ENCODE assay signal across 1 cellular context in genomic region chr17:17398188-17398927, GRCh38.
TF ChIP-seq lines count a peak whose summit lies in the region.

No MANE protein-coding gene starts in this region.

TF ChIP-seq in SK-N-SH, 30 proteins besides CTCF, POLR2A, EP300 and RAD21 (continued from another document):
- TF ChIP-seq IRF3 (IDR thresholded peaks at IDR 0.05; ENCODE audit: low read depth, low read length): no peak
- TF ChIP-seq FOSL2 (IDR thresholded peaks at IDR 0.05; ENCODE audit: borderline replicate concordance, low read depth): no peak
- no peak for TF ChIP-seq GABPA (IDR thresholded peaks at IDR 0.05; ENCODE audit: low read depth)
- no peak for TF ChIP-seq YY1 (IDR thresholded peaks at IDR 0.05; ENCODE audit: low read depth)
- TF ChIP-seq MAX (IDR thresholded peaks at IDR 0.05; ENCODE audit: low read depth): no peak
- no peak for TF ChIP-seq SIN3A (IDR thresholded peaks at IDR 0.05; ENCODE audit: borderline replicate concordance, low read depth, low read length)
- no peak for TF ChIP-seq PBX3 (IDR thresholded peaks at IDR 0.05)
- no peak for TF ChIP-seq GATA2 (CRISPR knock-in tag; IDR thresholded peaks at IDR 0.05)
- no peak for TF ChIP-seq USF1 (IDR thresholded peaks at IDR 0.05; ENCODE audit: borderline replicate concordance, low read depth)
- TF ChIP-seq ELF1 (IDR thresholded peaks at IDR 0.05): no peak
- no peak for TF ChIP-seq MEF2A (IDR thresholded peaks at IDR 0.05; ENCODE audit: borderline replicate concordance, low read depth)
